Comparison of ENCODE assay signal across 17 cellular contexts in genomic region chr2:191686658-191687057, GRCh38. TPM values are rescaled to one million over a fixed set of nuclear protein-coding genes. Genes with fewer than 3 reads are reported as not detected.
A peak's percentile ranks its signal among the peaks of the same experiment; 100 is the strongest.
DNase-seq lines count a peak whose midpoint lies in the region; ATAC-seq, FAIRE-seq and TF ChIP-seq lines count a peak whose summit lies in the region.
"Had no signal": no experiment of that assay in that cellular context is flagged by ENCODE, and none has a peak within 500 bp of the region (broad histone marks: within the 10 kb centered on the region; RNA-seq: fewer than 3 reads in every experiment).

No MANE protein-coding gene starts in this region.

- no peaks in the 10 kb centered on the region for H3K27me3 ChIP-seq in OCI-LY3 (ENCODE audit: low read depth, low read length)
- no peaks in the 10 kb centered on the region for H3K27me3 ChIP-seq in K562 (ENCODE audit: control insufficient read depth in 2 of 2, insufficient read depth in 2 of 2, low read length in 2 of 2)
- H3K27me3 ChIP-seq: BE2C, vagina had no signal

- no peak overlapping the region for H2AFZ ChIP-seq in OCI-LY3 (ENCODE audit: low read depth, low read length)
- no peak overlapping the region for H2AFZ ChIP-seq in K562 (ENCODE audit: low read depth, low read length)

- no peak for TF ChIP-seq EP300 in K562 (IDR thresholded peaks at IDR 0.05; ENCODE audit: low read length)

- POLR2A ChIA-PET in K562 (lab: Yijun Ruan, JAX), result no interaction called here

- TF ChIP-seq RAD21 in K562 (CRISPR knock-in tag; conservative IDR thresholded peaks at IDR 0.05 in 1 of 2, IDR thresholded peaks at IDR 0.05 in 1 of 2), result no peak

- H3K4me2 ChIP-seq in OCI-LY3 (ENCODE audit: low read length), result peak overlapping the region; percentile 81
- H3K4me2 ChIP-seq in K562 (ENCODE audit: insufficient read depth, low read length), result no peak overlapping the region

- peak overlapping the region; percentile 59 to 77 for H3K27ac Mint-ChIP-seq in natural killer cell treated with Interleukin-12 subunit alpha and Interleukin-12 subunit beta and Interleukin-15 and Interleukin-18, amount 100 ng/mL, for 72 hours
- no peak overlapping the region for H3K27ac Mint-ChIP-seq in natural killer cell

- peaks cover 88% of the 10 kb centered on the region for H3K4me1 ChIP-seq in OCI-LY3 (ENCODE audit: low read length)
- peaks cover 4 to 18% of the 10 kb centered on the region in 2 experiments; a peak in 3 of 5 replicates for H3K4me1 ChIP-seq in K562 (replicated peaks in 1 of 2; ENCODE audit: control insufficient read depth in 2 of 2, insufficient read depth in 2 of 2, low read length in 2 of 2)
- H3K4me1 ChIP-seq: BE2C, vagina had no signal

- no peak overlapping the region for H3K4me3 Mint-ChIP-seq in natural killer cell treated with Interleukin-12 subunit alpha and Interleukin-12 subunit beta and Interleukin-15 and Interleukin-18, amount 100 ng/mL, for 72 hours
- H3K4me3 Mint-ChIP-seq in natural killer cell, result no peak overlapping the region

- no peaks in the 10 kb centered on the region for H3K27me3 Mint-ChIP-seq in natural killer cell treated with Interleukin-12 subunit alpha and Interleukin-12 subunit beta and Interleukin-15 and Interleukin-18, amount 100 ng/mL, for 72 hours
- H3K27me3 Mint-ChIP-seq in natural killer cell (ENCODE audit: low read depth in 2 of 2), result no peaks in the 10 kb centered on the region

- H3K9me3 ChIP-seq in OCI-LY3 (ENCODE audit: insufficient read depth, low read length) (no peaks in the 10 kb centered on the region), K562 (replicated peaks; ENCODE audit: control insufficient read depth, insufficient read depth, low read depth, low read length) (no peaks in the 10 kb centered on the region)
- H3K9me3 ChIP-seq: BE2C, vagina had no signal

- FAIRE-seq in K562 (lab: Jason Lieb, UNC), result no peak
- FAIRE-seq in GM19239 (lab: Jason Lieb, UNC), result no peak
- FAIRE-seq: D721Med, islet of Langerhans had no signal

- in situ Hi-C loops in K562 (cut with MboI), result no loop called here

- H3K9me3 Mint-ChIP-seq in natural killer cell treated with Interleukin-12 subunit alpha and Interleukin-12 subunit beta and Interleukin-15 and Interleukin-18, amount 100 ng/mL, for 72 hours, result no peaks in the 10 kb centered on the region
- H3K9me3 Mint-ChIP-seq in natural killer cell, result no peaks in the 10 kb centered on the region

- peaks cover 44% of the 10 kb centered on the region for H3K36me3 Mint-ChIP-seq in natural killer cell treated with Interleukin-12 subunit alpha and Interleukin-12 subunit beta and Interleukin-15 and Interleukin-18, amount 100 ng/mL, for 72 hours
- peaks cover 23% of the 10 kb centered on the region for H3K36me3 Mint-ChIP-seq in natural killer cell

- H3K79me2 ChIP-seq in OCI-LY3 (ENCODE audit: low read length), result peaks cover 55% of the 10 kb centered on the region
- peaks cover 18% of the 10 kb centered on the region for H3K79me2 ChIP-seq in K562 (ENCODE audit: control insufficient read depth, insufficient read depth, low read length)

- intact Hi-C loops in natural killer cell (cut with micrococcal nuclease), result no loop called here
- intact Hi-C loops in K562 (cut with micrococcal nuclease), result no loop called here

- no TSS peak for BruUV-seq in K562 (replicated peaks; lab: Mats Ljungman, UMichigan)

- H3K4me3 ChIP-seq in OCI-LY3 (ENCODE audit: low read length) (peak overlapping the region; percentile 95), K562 (no peak overlapping the region)
- H3K4me3 ChIP-seq: lung, vagina had no signal

- 36% methylated on average over 1 of the region's 1 CpG for WGBS in K562 (ENCODE audit: insufficient coverage, low coverage, missing lambda C conversion rate)

- TF ChIP-seq POLR2A in K562 (conservative IDR thresholded peaks at IDR 0.05), result no peak

- H3K36me3 ChIP-seq in OCI-LY3 (replicated peaks; ENCODE audit: low read depth, low read length) (peaks cover 71% of the 10 kb centered on the region), K562 (ENCODE audit: control insufficient read depth, insufficient read depth, low read length) (peaks cover 67% of the 10 kb centered on the region)
- H3K36me3 ChIP-seq: BE2C had no signal

- ATAC-seq in natural killer cell treated with Interleukin-12 subunit alpha and Interleukin-12 subunit beta and Interleukin-15 and Interleukin-18, amount 100 ng/mL, for 72 hours, result no peak
- ATAC-seq in natural killer cell, result no peak
- no peak for ATAC-seq in K562

- CTCF ChIA-PET in K562 (lab: Yijun Ruan, JAX; ENCODE audit: low intra/inter-chr PET ratio), result no interaction called here

- H4K20me1 ChIP-seq in OCI-LY3 (ENCODE audit: insufficient read depth, low read length) (peaks cover 71% of the 10 kb centered on the region), K562 (replicated peaks; ENCODE audit: control insufficient read depth, insufficient read depth, low read length) (no peaks in the 10 kb centered on the region)

- H3K9me1 ChIP-seq in K562 (ENCODE audit: control insufficient read depth, insufficient read depth, low read length), result no peaks in the 10 kb centered on the region

- H3K9ac ChIP-seq in OCI-LY3 (ENCODE audit: low read length), result peak overlapping the region; percentile 100
- no peak overlapping the region for H3K9ac ChIP-seq in K562 (ENCODE audit: insufficient read depth in 1 of 2, low read depth in 2 of 2, low read length in 2 of 2)

- H3K27ac ChIP-seq in OCI-LY3 (ENCODE audit: low read length) (peak overlapping the region; percentile 98), K562 (ENCODE audit: extremely low read depth, low read depth, low read length) (no peak overlapping the region)
- H3K27ac ChIP-seq: vagina, WERI-Rb-1 had no signal

- DNase-seq in natural killer cell treated with Interleukin-12 subunit alpha and Interleukin-12 subunit beta and Interleukin-15 and Interleukin-18, amount 100 ng/mL, for 72 hours (ENCODE audit: low spot score), result no peak
- DNase-seq in natural killer cell (no peak), K562 (ENCODE audit: extremely low read depth in 1 of 4, low spot score in 3 of 4) (no peak), GM19239 (ENCODE audit: insufficient read length, low spot score) (no peak), SKM-1 treated with dmso at 0.1 percent for 144 hours (lab: John Stamatoyannopoulos, UW; ENCODE audit: unreplicated experiment) (no peak), NCI-H1436 treated with DMSO at 0.1 percent for 48 hours (lab: John Stamatoyannopoulos, UW) (no peak)
- DNase-seq: activated CD8-positive, alpha-beta memory T cell treated with anti-CD3 and anti-CD28 coated beads for 24 hours; BE2C; KG1; NCI-H1417 treated with DMSO at 0.1 percent for 48 hours; NCI-H774; WERI-Rb-1 had no signal

- TF ChIP-seq CTCF in natural killer cell (IDR thresholded peaks at IDR 0.05), result no peak
- no peak for TF ChIP-seq CTCF in OCI-LY3 (IDR thresholded peaks at IDR 0.05; ENCODE audit: low read depth, low read length)
- TF ChIP-seq CTCF in K562 (IDR thresholded peaks at IDR 0.05 in 2 of 3, conservative IDR thresholded peaks at IDR 0.05 in 1 of 3; ENCODE audit: insufficient read depth in 2 of 3, low read depth in 1 of 3, low read length in 3 of 3), result no peak

- H3K4me1 Mint-ChIP-seq in natural killer cell treated with Interleukin-12 subunit alpha and Interleukin-12 subunit beta and Interleukin-15 and Interleukin-18, amount 100 ng/mL, for 72 hours (ENCODE audit: low read depth in 2 of 2), result peaks cover 43 to 58% of the 10 kb centered on the region in 2 donors
- H3K4me1 Mint-ChIP-seq in natural killer cell, result peaks cover 23% of the 10 kb centered on the region in 2 donors

TF ChIP-seq in K562, 482 proteins besides CTCF, POLR2A, EP300 and RAD21:
- TF ChIP-seq SPI1 (IDR thresholded peaks at IDR 0.05; ENCODE audit: borderline replicate concordance, low read depth, low read length) (peak; percentile 85), PHF21A (IDR thresholded peaks at IDR 0.05; ENCODE audit: borderline replicate concordance, low read depth) (no peak), POLR2AphosphoS5 (IDR thresholded peaks at IDR 0.05; ENCODE audit: control insufficient read depth, insufficient read depth, low read depth, low read length) (peak; percentile 32; the same call in 1 of the 2 replicates)

RNA-seq across cellular contexts. Expression of gene NABP1, which starts 8.7 kb away (rescaled TPM):
- 100 to 1,000 TPM; 125 to 138 TPM for total RNA-seq in natural killer cell treated with Interleukin-12 subunit alpha and Interleukin-12 subunit beta and Interleukin-15 and Interleukin-18, amount 100 ng/mL, for 72 hours
- total RNA-seq in natural killer cell, result 10 to 100 TPM; 44.5 to 52.2 (median 45.7) TPM
- total RNA-seq in K562 (2011; cell fraction: chromatin; rRNA removed; ENCODE audit: low replicate concordance), result 68.8 and 169 TPM in 2 replicates
- total RNA-seq in K562 (2011; cell fraction: nucleolus; rRNA removed), result 39.4 and 41.1 TPM in 2 replicates
- total RNA-seq in K562 (2011; cell fraction: nucleoplasm; rRNA removed), result 97.2 and 188 TPM in 2 replicates
- total RNA-seq in K562 (2014; rRNA removed), result 18.6 and 20.2 TPM in 2 replicates
- total RNA-seq in K562 (2014; rRNA removed; fragmentation: Illumina TruSeq; extraction: Trizol), result 31.6 and 35.8 TPM in 2 replicates
- total RNA-seq in K562 (2015; rRNA removed; fragmentation: Illumina TruSeq; extraction: Trizol), result 37.2 and 44.0 TPM in 2 replicates
- total RNA-seq in K562 (2021), result 24.5 and 28.1 TPM in 2 replicates
- polyA plus RNA-seq in K562 (2011; rRNA removed), result 20.5 and 22.2 TPM in 2 replicates
- polyA plus RNA-seq in K562 (2011; cell fraction: cytosol; rRNA removed), result 1.8 and 5.1 TPM in 2 replicates
- 56.5 and 66.5 TPM in 2 replicates for polyA plus RNA-seq in K562 (2011; cell fraction: nucleus; rRNA removed)
- 10.8 and 12.9 TPM in 2 replicates for polyA plus RNA-seq in K562 (2012)
- polyA plus RNA-seq in K562 (2014; fragmentation: Illumina TruSeq; extraction: Trizol), result 15.6 and 17.1 TPM in 2 replicates
- 10 to 100 TPM; 12.8 to 14.9 TPM for polyA plus RNA-seq in K562 (2014; fragmentation: Nextera tagmentation; extraction: Ambion mirVana)
- polyA plus RNA-seq in K562 (2014; rRNA removed), result 13.9 and 15.4 TPM in 2 replicates
- 46.2 and 78.7 TPM in 2 replicates for polyA minus RNA-seq in K562 (2011; rRNA and poly(A)+ RNA removed)
- polyA minus RNA-seq in K562 (2011; cell fraction: cytosol; rRNA and poly(A)+ RNA removed), result 11.1 and 11.5 TPM in 2 replicates
- 101 and 194 TPM in 2 replicates for polyA minus RNA-seq in K562 (2011; cell fraction: nucleus; rRNA and poly(A)+ RNA removed)

Comparison
In these comparisons a context has a peak if more than half of its experiments do, and no peak if none do; other contexts are left out.
1. H3K27ac Mint-ChIP-seq: peak in natural killer cell treated with Interleukin-12 subunit alpha and Interleukin-12 subunit beta and Interleukin-15 and Interleukin-18, amount 100 ng/mL, for 72 hours (2 of 2); none in natural killer cell (0 of 2).